In the genomic region with DNA sequence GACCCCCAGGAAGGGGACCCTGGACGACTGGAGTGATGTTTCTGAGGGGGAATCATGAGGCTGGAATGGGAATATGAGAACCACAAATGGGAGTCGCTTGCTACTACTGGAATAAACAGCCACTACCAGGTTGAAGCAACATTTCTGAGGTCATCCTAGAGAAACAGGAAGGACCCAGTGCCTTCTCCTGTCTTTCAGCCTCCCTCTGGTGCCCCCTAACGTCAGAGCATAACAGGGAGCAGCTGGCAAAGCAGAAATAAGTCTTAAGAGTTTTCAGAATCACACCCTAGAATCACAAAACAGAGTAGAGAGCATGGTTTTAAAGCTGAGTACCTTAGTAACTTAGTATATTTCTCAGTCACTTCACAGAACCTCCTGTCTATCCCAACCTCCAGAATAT, we compare ENCODE assay signal across 8 cellular contexts.
A peak's percentile ranks its signal among the peaks of the same experiment; 100 is the strongest.
DNase-seq lines count a peak whose midpoint lies in the region; ATAC-seq lines count a peak whose summit lies in the region.

No MANE protein-coding gene starts in this region.

- peak; percentile 71 for ATAC-seq in GM19372 (IDR thresholded peaks at IDR 0.05; ENCODE audit: low read depth, unreplicated experiment)
- ATAC-seq in HG03571 (IDR thresholded peaks at IDR 0.05; ENCODE audit: unreplicated experiment) = peak; percentile 50

- DNase-seq in ELF-1 (ENCODE audit: low read depth, low spot score) (peak; percentile 79), SKM-1 treated with dmso at 0.1 percent for 144 hours (lab: John Stamatoyannopoulos, UW; ENCODE audit: unreplicated experiment) (peak; percentile 77), iris pigment epithelial cell (ENCODE audit: low read depth) (peak; percentile 85)
- DNase-seq in stimulated activated CD4-positive, alpha-beta T cell treated with anti-CD3 and anti-CD28 coated beads, Interleukin-1b, Interleukin-23, amount 100 ng/mL, for 48 hours = no peak
- DNase-seq in stimulated activated naive CD4-positive, alpha-beta T cell treated with Interleukin-2 at 50 U/mL for 16 hours (lab: John Stamatoyannopoulos, UW) = no peak
- DNase-seq in stimulated activated naive CD4-positive, alpha-beta T cell (lab: John Stamatoyannopoulos, UW) = no peak

Comparison
In these comparisons a context has a peak if more than half of its experiments do, and no peak if none do; other contexts are left out.
1. DNase-seq: peak in ELF-1 (single experiment), SKM-1 treated with dmso at 0.1 percent for 144 hours (single experiment) and iris pigment epithelial cell (single experiment); none in stimulated activated CD4-positive, alpha-beta T cell treated with anti-CD3 and anti-CD28 coated beads, Interleukin-1b, Interleukin-23, amount 100 ng/mL, for 48 hours (single experiment), stimulated activated naive CD4-positive, alpha-beta T cell treated with Interleukin-2 at 50 U/mL for 16 hours (single experiment) and stimulated activated naive CD4-positive, alpha-beta T cell (0 of 6).